ENCODE assay signal across 30 cellular contexts in genomic region chr20:47963022-47963421, GRCh38.
"Had no signal": no experiment of that assay in that cellular context is flagged by ENCODE, and none has a peak within 500 bp of the region (broad histone marks: within the 10 kb centered on the region; RNA-seq: fewer than 3 reads in every experiment).

No MANE protein-coding gene starts in this region.

- DNase-seq: activated CD4-positive, alpha-beta memory T cell treated with anti-CD3 and anti-CD28 coated beads for 36 hours; activated CD4-positive, alpha-beta T cell treated with anti-CD3 and anti-CD28 coated beads for 36 hours; activated CD4-positive, alpha-beta T cell treated with anti-CD3 and anti-CD28 coated beads, Interleukin-2, amount 10 ng/mL, durations not matched to agents 24 days and 14 days; activated CD4-positive, CD25-positive, alpha-beta regulatory T cell; activated CD4-positive, CD25-positive, alpha-beta regulatory T cell treated with anti-CD3 and anti-CD28 coated beads, Interleukin-2, amount 50 U/mL, for 72 hours; activated CD8-positive, alpha-beta memory T cell treated with anti-CD3 and anti-CD28 coated beads, Interleukin-2, amount 10 ng/mL, durations not matched to agents 7 days and 5 days; activated CD8-positive, alpha-beta memory T cell treated with anti-CD3 and anti-CD28 coated beads, Interleukin-2, amount 50 U/mL, for 4 hours; activated CD8-positive, alpha-beta T cell treated with anti-CD3 and anti-CD28 coated beads, Interleukin-2, amount 10 ng/mL, durations not matched to agents 7 days and 5 days; activated effector memory CD4-positive, alpha-beta T cell treated with anti-CD3 and anti-CD28 coated beads, Interleukin-2, amount 50 U/mL, for 16 hours; activated naive CD4-positive, alpha-beta T cell treated with anti-CD3 and anti-CD28 coated beads for 36 hours; activated naive CD8-positive, alpha-beta T cell treated with anti-CD3 and anti-CD28 coated beads for 36 hours; activated T-cell treated with anti-CD3 and anti-CD28 coated beads, Interleukin-2, amount 50 U/mL, for 1 hour; activated T-cell treated with anti-CD3 and anti-CD28 coated beads, Interleukin-2, amount 50 U/mL, for 48 hours; central memory CD4-positive, alpha-beta T cell; cerebellar nuclear complex; colonic mucosa; effector CD8-positive, alpha-beta T cell; esophagus squamous epithelium; foreskin melanocyte; heart right ventricle; T-helper 2 cell had no signal

- H3K27me3 Mint-ChIP-seq: activated CD4-positive, alpha-beta memory T cell treated with anti-CD3 and anti-CD28 coated beads for 36 hours; activated CD4-positive, alpha-beta T cell treated with anti-CD3 and anti-CD28 coated beads, Interleukin-2, amount 10 ng/mL, durations not matched to agents 24 days and 14 days; activated naive CD4-positive, alpha-beta T cell treated with anti-CD3 and anti-CD28 coated beads, Interleukin-2, amount 50 U/mL, for 24 hours; activated naive CD8-positive, alpha-beta T cell treated with anti-CD3 and anti-CD28 coated beads for 36 hours had no signal

- H3K9me3 Mint-ChIP-seq: activated CD4-positive, alpha-beta memory T cell treated with anti-CD3 and anti-CD28 coated beads for 36 hours; activated CD4-positive, alpha-beta T cell treated with anti-CD3 and anti-CD28 coated beads, Interleukin-2, amount 10 ng/mL, durations not matched to agents 24 days and 14 days; activated naive CD4-positive, alpha-beta T cell treated with anti-CD3 and anti-CD28 coated beads for 36 hours; activated naive CD4-positive, alpha-beta T cell treated with anti-CD3 and anti-CD28 coated beads, Interleukin-2, amount 50 U/mL, for 24 hours; activated naive CD8-positive, alpha-beta T cell treated with anti-CD3 and anti-CD28 coated beads for 36 hours; activated T-helper 1 cell treated with anti-CD3 and anti-CD28 coated beads, Interleukin-12 subunit alpha, Interleukin-12 subunit beta, Interleukin-2, Interleukin-4 antibody, amounts not matched to agents 30 ng/mL and 10 ng/mL and 1 ng/mL, durations not matched to agents 14 hours and 24 hours and 36 hours; activated T-helper 2 cell treated with anti-CD3 and anti-CD28 coated beads, Interferon-gamma antibody, Interleukin-2, Interleukin-4, amounts not matched to agents 10 μg/mL and 5 μg/mL and 100 μg/mL, durations not matched to agents 14 hours and 24 hours and 36 hours had no signal

- ATAC-seq: activated CD4-positive, alpha-beta T cell treated with anti-CD3 and anti-CD28 coated beads for 36 hours; activated CD8-positive, alpha-beta memory T cell treated with anti-CD3 and anti-CD28 coated beads, Interleukin-2, amount 10 ng/mL, durations not matched to agents 7 days and 5 days; activated CD8-positive, alpha-beta T cell treated with anti-CD3 and anti-CD28 coated beads, Interleukin-2, amount 10 ng/mL, durations not matched to agents 7 days and 5 days; gastroesophageal sphincter; heart right ventricle had no signal

- H3K36me3 ChIP-seq: ascending aorta, breast epithelium, cardiac muscle cell, colonic mucosa, esophagus squamous epithelium, gastroesophageal sphincter, heart right ventricle had no signal

- H3K27me3 ChIP-seq: ascending aorta, breast epithelium, cardiac muscle cell, colonic mucosa, gastroesophageal sphincter had no signal

- H3K9me3 ChIP-seq: ascending aorta, breast epithelium, colonic mucosa, esophagus squamous epithelium, gastroesophageal sphincter, heart right ventricle had no signal

- H3K4me1 ChIP-seq: ascending aorta, breast epithelium, colonic mucosa, esophagus squamous epithelium had no signal

- H3K36me3 Mint-ChIP-seq: activated CD4-positive, alpha-beta memory T cell treated with anti-CD3 and anti-CD28 coated beads for 36 hours; activated CD8-positive, alpha-beta memory T cell treated with anti-CD3 and anti-CD28 coated beads, Interleukin-2, amount 10 ng/mL, durations not matched to agents 7 days and 5 days; activated naive CD4-positive, alpha-beta T cell treated with anti-CD3 and anti-CD28 coated beads, Interleukin-2, amount 50 U/mL, for 24 hours; activated naive CD8-positive, alpha-beta T cell treated with anti-CD3 and anti-CD28 coated beads for 36 hours; brain had no signal

- H3K4me3 Mint-ChIP-seq: activated CD4-positive, alpha-beta memory T cell treated with anti-CD3 and anti-CD28 coated beads for 36 hours; activated CD4-positive, alpha-beta T cell treated with anti-CD3 and anti-CD28 coated beads for 36 hours; activated CD4-positive, alpha-beta T cell treated with anti-CD3 and anti-CD28 coated beads, Interleukin-2, amount 10 ng/mL, durations not matched to agents 24 days and 14 days; activated CD8-positive, alpha-beta memory T cell treated with anti-CD3 and anti-CD28 coated beads, Interleukin-2, amount 10 ng/mL, durations not matched to agents 7 days and 5 days; activated CD8-positive, alpha-beta T cell treated with anti-CD3 and anti-CD28 coated beads, Interleukin-2, amount 10 ng/mL, durations not matched to agents 7 days and 5 days; activated naive CD4-positive, alpha-beta T cell treated with anti-CD3 and anti-CD28 coated beads for 36 hours; activated naive CD4-positive, alpha-beta T cell treated with anti-CD3 and anti-CD28 coated beads, Interleukin-2, amount 50 U/mL, for 24 hours; activated naive CD8-positive, alpha-beta T cell treated with anti-CD3 and anti-CD28 coated beads for 36 hours; activated T-helper 1 cell treated with anti-CD3 and anti-CD28 coated beads, Interleukin-12 subunit alpha, Interleukin-12 subunit beta, Interleukin-2, Interleukin-4 antibody, amounts not matched to agents 30 ng/mL and 10 ng/mL and 1 ng/mL, durations not matched to agents 14 hours and 24 hours and 36 hours; brain had no signal

- H3K27ac Mint-ChIP-seq: activated CD4-positive, alpha-beta memory T cell treated with anti-CD3 and anti-CD28 coated beads for 36 hours; activated CD4-positive, alpha-beta T cell treated with anti-CD3 and anti-CD28 coated beads for 36 hours; activated CD4-positive, alpha-beta T cell treated with anti-CD3 and anti-CD28 coated beads, Interleukin-2, amount 10 ng/mL, durations not matched to agents 24 days and 14 days; activated CD8-positive, alpha-beta memory T cell treated with anti-CD3 and anti-CD28 coated beads, Interleukin-2, amount 10 ng/mL, durations not matched to agents 7 days and 5 days; activated CD8-positive, alpha-beta T cell treated with anti-CD3 and anti-CD28 coated beads, Interleukin-2, amount 10 ng/mL, durations not matched to agents 7 days and 5 days; activated naive CD4-positive, alpha-beta T cell treated with anti-CD3 and anti-CD28 coated beads for 36 hours; activated naive CD4-positive, alpha-beta T cell treated with anti-CD3 and anti-CD28 coated beads, Interleukin-2, amount 50 U/mL, for 24 hours; activated naive CD8-positive, alpha-beta T cell treated with anti-CD3 and anti-CD28 coated beads for 36 hours; activated T-helper 1 cell treated with anti-CD3 and anti-CD28 coated beads, Interleukin-12 subunit alpha, Interleukin-12 subunit beta, Interleukin-2, Interleukin-4 antibody, amounts not matched to agents 30 ng/mL and 10 ng/mL and 1 ng/mL, durations not matched to agents 14 hours and 24 hours and 36 hours; activated T-helper 2 cell treated with anti-CD3 and anti-CD28 coated beads, Interferon-gamma antibody, Interleukin-2, Interleukin-4, amounts not matched to agents 10 μg/mL and 5 μg/mL and 100 μg/mL, durations not matched to agents 14 hours and 24 hours and 36 hours had no signal

- H3K4me3 ChIP-seq: ascending aorta, breast epithelium, cardiac muscle cell, colonic mucosa, esophagus squamous epithelium, gastroesophageal sphincter, heart right ventricle had no signal

- H3K27ac ChIP-seq: ascending aorta, breast epithelium, cardiac muscle cell, colonic mucosa, epithelial cell of prostate, esophagus squamous epithelium, gastroesophageal sphincter, heart right ventricle had no signal

- H3K4me1 Mint-ChIP-seq: activated CD4-positive, alpha-beta T cell treated with anti-CD3 and anti-CD28 coated beads for 36 hours; activated CD4-positive, alpha-beta T cell treated with anti-CD3 and anti-CD28 coated beads, Interleukin-2, amount 10 ng/mL, durations not matched to agents 24 days and 14 days; activated CD8-positive, alpha-beta memory T cell treated with anti-CD3 and anti-CD28 coated beads, Interleukin-2, amount 10 ng/mL, durations not matched to agents 7 days and 5 days; activated naive CD4-positive, alpha-beta T cell treated with anti-CD3 and anti-CD28 coated beads, Interleukin-2, amount 50 U/mL, for 24 hours; activated naive CD8-positive, alpha-beta T cell treated with anti-CD3 and anti-CD28 coated beads for 36 hours had no signal
